ENCODE assay signal across 23 cellular contexts in genomic region chr1:19818324-19818723, GRCh38. TPM values are rescaled to one million over a fixed set of nuclear protein-coding genes. Genes with fewer than 3 reads are reported as not detected.
DNase-seq lines count a peak whose midpoint lies in the region; ATAC-seq and TF ChIP-seq lines count a peak whose summit lies in the region.
"Had no signal": no experiment of that assay in that cellular context is flagged by ENCODE, and none has a peak within 500 bp of the region (broad histone marks: within the 10 kb centered on the region; RNA-seq: fewer than 3 reads in every experiment).

No MANE protein-coding gene starts in this region.

- in situ Hi-C loops in brain microvascular endothelial cell (cut with HindIII; ENCODE audit: low pct_ligation_motif_present, low sequenced_read_pairs), result no loop called here

- H3K27ac ChIP-seq in body of pancreas, result peak overlapping the region in 3 of 4 donors; percentile 49 to 97 (median 96)
- H3K27ac ChIP-seq in right lobe of liver, result peak overlapping the region; percentile 40 to 94 (median 73)
- peak overlapping the region; percentile 65 for H3K27ac ChIP-seq in subcutaneous abdominal adipose tissue (ENCODE audit: low read depth, low read length)
- H3K27ac ChIP-seq in brain microvascular endothelial cell, result no peak overlapping the region
- H3K27ac ChIP-seq: A549; BLaER1 treated with 17β-estradiol and CSF1 and Interleukin-3, amounts not matched to agents 10 nM and 100 nM had no signal

- H3K4me1 ChIP-seq in body of pancreas (peaks cover 51% of the 10 kb centered on the region), right lobe of liver (peaks cover 0 to 53% (median 22%) of the 10 kb centered on the region in 4 donors), subcutaneous abdominal adipose tissue (ENCODE audit: control insufficient read depth in 5 of 5, insufficient read depth in 5 of 5, low read length in 5 of 5) (peaks cover 0 to 44% (median 23%) of the 10 kb centered on the region in 5 donors)
- H3K4me1 ChIP-seq: A549, BE2C had no signal

- DNase-seq in GM10266 (ENCODE audit: extremely low spot score) (peak; percentile 4), body of pancreas (no peak), right lobe of liver (no peak), brain microvascular endothelial cell (no peak)
- DNase-seq in activated CD8-positive, alpha-beta memory T cell treated with anti-CD3 and anti-CD28 coated beads, Interleukin-2, amount 50 U/mL, for 4 hours, result no peak
- no peak for DNase-seq in activated CD4-positive, alpha-beta T cell treated with anti-CD3 and anti-CD28 coated beads, Interleukin-2, amount 50 U/mL, for 48 hours
- DNase-seq: 8988T; ACHN; AML-193; BE2C; CD4-positive, alpha-beta T cell; CD8-positive, alpha-beta memory T cell; DMS 273 treated with DMSO at 0.1 percent for 48 hours; DMS79; EL; GDM1; H9 had no signal

- no peak for ATAC-seq in body of pancreas
- peak in 3 of 4 donors; percentile 1 to 29 (median 19) for ATAC-seq in right lobe of liver
- ATAC-seq: A549, GM23338, HCT116 had no signal

- H3K4me3 ChIP-seq in body of pancreas (no peak overlapping the region), right lobe of liver (no peak overlapping the region), subcutaneous abdominal adipose tissue (ENCODE audit: low read depth in 1 of 5, low read length in 5 of 5) (no peak overlapping the region), brain microvascular endothelial cell (ENCODE audit: low read depth, low read length) (no peak overlapping the region)
- H3K4me3 ChIP-seq: A549; BLaER1 treated with 17β-estradiol and CSF1 and Interleukin-3, amounts not matched to agents 10 nM and 100 nM; GM23338 had no signal

- H3K9me3 ChIP-seq in body of pancreas (no peaks in the 10 kb centered on the region), right lobe of liver (no peaks in the 10 kb centered on the region), subcutaneous abdominal adipose tissue (ENCODE audit: control insufficient read depth in 5 of 5, low read length in 5 of 5) (no peaks in the 10 kb centered on the region)
- H3K9me3 ChIP-seq: A549; BE2C; BLaER1 treated with 17β-estradiol and CSF1 and Interleukin-3, amounts not matched to agents 10 nM and 100 nM had no signal

- intact Hi-C loops in body of pancreas (cut with DNase I) (no loop called here), right lobe of liver (cut with DNase I) (no loop called here)

- H3K27me3 ChIP-seq in body of pancreas (no peaks in the 10 kb centered on the region), right lobe of liver (no peaks in the 10 kb centered on the region), subcutaneous abdominal adipose tissue (ENCODE audit: control insufficient read depth in 5 of 5, insufficient read depth in 4 of 5, low read length in 5 of 5) (no peaks in the 10 kb centered on the region), brain microvascular endothelial cell (replicated peaks) (no peaks in the 10 kb centered on the region)
- H3K27me3 ChIP-seq: BE2C; BLaER1 treated with 17β-estradiol and CSF1 and Interleukin-3, amounts not matched to agents 10 nM and 100 nM had no signal

- TF ChIP-seq CTCF in GM10266 (IDR thresholded peaks at IDR 0.05; ENCODE audit: control insufficient read depth, insufficient read depth, low read depth, missing control alignments) (no peak), body of pancreas (IDR thresholded peaks at IDR 0.05) (no peak), right lobe of liver (IDR thresholded peaks at IDR 0.05) (no peak), brain microvascular endothelial cell (IDR thresholded peaks at IDR 0.05; ENCODE audit: low read depth, low read length, missing control alignments) (no peak)

- H3K9ac ChIP-seq in subcutaneous abdominal adipose tissue (ENCODE audit: low read length in 5 of 5), result no peak overlapping the region
- H3K9ac ChIP-seq: BLaER1 treated with 17β-estradiol and CSF1 and Interleukin-3, amounts not matched to agents 10 nM and 100 nM had no signal

- H3K36me3 ChIP-seq in body of pancreas (replicated peaks in 1 of 2; ENCODE audit: insufficient read depth in 1 of 2, low read depth in 2 of 2) (no peaks in the 10 kb centered on the region), right lobe of liver (no peaks in the 10 kb centered on the region), subcutaneous abdominal adipose tissue (ENCODE audit: control insufficient read depth in 5 of 5, insufficient read depth in 5 of 5, low read length in 5 of 5) (no peaks in the 10 kb centered on the region), brain microvascular endothelial cell (replicated peaks) (no peaks in the 10 kb centered on the region)
- H3K36me3 ChIP-seq: BE2C; BLaER1 treated with 17β-estradiol and CSF1 and Interleukin-3, amounts not matched to agents 10 nM and 100 nM had no signal

- TF ChIP-seq POLR2A in body of pancreas (IDR thresholded peaks at IDR 0.05) (no peak), right lobe of liver (IDR thresholded peaks at IDR 0.05) (no peak)

- 83 to 90% methylated on average over 3 of the region's 3 CpGs for WGBS in body of pancreas, 2 donors
- 22% methylated on average over 3 of the region's 3 CpGs for WGBS in right lobe of liver (ENCODE audit: insufficient coverage, low coverage, low lambda C conversion rate, missing lambda C conversion rate)

RNA-seq across cellular contexts. Expression of gene RNF186, which starts 3.2 kb away (rescaled TPM):
- total RNA-seq in body of pancreas (10 to 100 TPM in 1 of 2 donors, 1 to 10 TPM in 1; 9.2 to 32.9 TPM), right lobe of liver (1 to 10 TPM in 1 of 6 experiments, under 1 TPM in 3, not detected in 2; 0.30 to 2.9 (median 0.53) TPM)
- total RNA-seq: CD4-positive, alpha-beta T cell; CD8-positive, alpha-beta memory T cell; GM23338; H4; H9 had no signal

RNA-seq across cellular contexts. Expression of gene TMCO4, which starts 18.6 kb away (rescaled TPM):
- total RNA-seq in body of pancreas, result 10 to 100 TPM; 31.3 to 36.3 TPM
- 10 to 100 TPM in 3 of 6 experiments, 1 to 10 TPM in 3; 6.4 to 13.5 (median 9.8) TPM for total RNA-seq in right lobe of liver
